ENCODE assay signal across 15 cellular contexts in genomic region chr19:4210166-4210731, GRCh38. TPM values are rescaled to one million over a fixed set of nuclear protein-coding genes. Genes with fewer than 3 reads are reported as not detected.
DNase-seq lines count a peak whose midpoint lies in the region; ATAC-seq, FAIRE-seq and TF ChIP-seq lines count a peak whose summit lies in the region.
"Had no signal": no experiment of that assay in that cellular context is flagged by ENCODE, and none has a peak within 500 bp of the region (broad histone marks: within the 10 kb centered on the region; RNA-seq: fewer than 3 reads in every experiment).

No MANE protein-coding gene starts in this region.

- POLR2A ChIA-PET in WTC11 (lab: Charles Lee): no interaction called here

- peaks cover 0 to 8% (median 0%) of the 10 kb centered on the region in 3 donors for H3K27me3 ChIP-seq in gastrocnemius medialis
- H3K27me3 ChIP-seq: BLaER1 had no signal

- TF ChIP-seq POLR2A in gastrocnemius medialis (IDR thresholded peaks at IDR 0.05): no peak

- H3K9me3 ChIP-seq in gastrocnemius medialis: no peaks in the 10 kb centered on the region
- H3K9me3 ChIP-seq: BLaER1 had no signal

- TF ChIP-seq CTCF in D721Med (IDR thresholded peaks at IDR 0.05; ENCODE audit: insufficient read depth, missing control alignments) (no peak), WTC11 (IDR thresholded peaks at IDR 0.05) (no peak), gastrocnemius medialis (IDR thresholded peaks at IDR 0.05 in 4 of 5, conservative IDR thresholded peaks at IDR 0.05 in 1 of 5) (no peak)

- H3K27me3 Mint-ChIP-seq in WTC11 (ENCODE audit: low read depth): no peaks in the 10 kb centered on the region

- no peak for ATAC-seq in WTC11
- no peak for ATAC-seq in gastrocnemius medialis
- ATAC-seq: GM12878 had no signal

- no peak overlapping the region for H3K4me3 ChIP-seq in gastrocnemius medialis
- H3K4me3 ChIP-seq: BLaER1, GM12878 had no signal

- H3K4me1 ChIP-seq in gastrocnemius medialis: no peaks in the 10 kb centered on the region

- peak; percentile 3 for DNase-seq in D721Med (ENCODE audit: insufficient read length, low spot score)
- no peak for DNase-seq in WTC11 (ENCODE audit: low spot score)
- DNase-seq in NCI-H1092 treated with DMSO at 0.1 percent for 48 hours (lab: John Stamatoyannopoulos, UW): no peak
- DNase-seq in gastrocnemius medialis: no peak
- DNase-seq: 8988T; CD4-positive, alpha-beta memory T cell; DMS79 treated with DMSO at 0.1 percent for 48 hours; H9 had no signal

- H3K4me3 Mint-ChIP-seq in WTC11: no peak overlapping the region
- H3K4me3 Mint-ChIP-seq: CD14-positive monocyte; CD4-positive, alpha-beta memory T cell; H9 had no signal

- CTCF ChIA-PET in WTC11 (lab: Charles Lee): interaction anchor here (2.1 kb wide), 1 partner anchor 70 kb away, joined by 6 read pairs; no protein-coding TSS in a partner anchor

- no peaks in the 10 kb centered on the region for H3K36me3 Mint-ChIP-seq in WTC11
- H3K36me3 Mint-ChIP-seq: CD14-positive monocyte; CD4-positive, alpha-beta memory T cell had no signal

- peaks cover 3% of the 10 kb centered on the region; the same call in 1 of the 2 replicates for H3K4me1 Mint-ChIP-seq in WTC11
- H3K4me1 Mint-ChIP-seq: CD14-positive monocyte had no signal

- in situ Hi-C loops in gastrocnemius medialis (cut with MboI; ENCODE audit: low sequenced_read_pairs in 4 of 4): no loop called here

- FAIRE-seq in D721Med (lab: Jason Lieb, UNC): no peak
- FAIRE-seq: GM12878, GM19239, H1 had no signal

- intact Hi-C loops in gastrocnemius medialis (cut with DNase I; ENCODE audit: low total_unique reads): no loop called here

- H3K27ac ChIP-seq in gastrocnemius medialis: no peak overlapping the region
- H3K27ac ChIP-seq: BLaER1 had no signal

- no peaks in the 10 kb centered on the region for H3K9me3 Mint-ChIP-seq in WTC11
- H3K9me3 Mint-ChIP-seq: H9 had no signal

- no peaks in the 10 kb centered on the region for H3K36me3 ChIP-seq in gastrocnemius medialis
- H3K36me3 ChIP-seq: BLaER1 had no signal

- H3K27ac Mint-ChIP-seq in WTC11: no peak overlapping the region
- H3K27ac Mint-ChIP-seq: CD14-positive monocyte; CD4-positive, alpha-beta memory T cell had no signal

TF ChIP-seq in WTC11, 78 proteins besides CTCF, POLR2A, EP300 and RAD21:
- TF ChIP-seq, protein P1, sequence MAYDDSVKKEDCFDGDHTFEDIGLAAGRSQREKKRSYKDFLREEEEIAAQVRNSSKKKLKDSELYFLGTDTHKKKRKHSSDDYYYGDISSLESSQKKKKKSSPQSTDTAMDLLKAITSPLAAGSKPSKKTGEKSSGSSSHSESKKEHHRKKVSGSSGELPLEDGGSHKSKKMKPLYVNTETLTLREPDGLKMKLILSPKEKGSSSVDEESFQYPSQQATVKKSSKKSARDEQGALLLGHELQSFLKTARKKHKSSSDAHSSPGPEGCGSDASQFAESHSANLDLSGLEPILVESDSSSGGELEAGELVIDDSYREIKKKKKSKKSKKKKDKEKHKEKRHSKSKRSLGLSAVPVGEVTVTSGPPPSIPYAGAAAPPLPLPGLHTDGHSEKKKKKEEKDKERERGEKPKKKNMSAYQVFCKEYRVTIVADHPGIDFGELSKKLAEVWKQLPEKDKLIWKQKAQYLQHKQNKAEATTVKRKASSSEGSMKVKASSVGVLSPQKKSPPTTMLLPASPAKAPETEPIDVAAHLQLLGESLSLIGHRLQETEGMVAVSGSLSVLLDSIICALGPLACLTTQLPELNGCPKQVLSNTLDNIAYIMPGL (CRISPR knock-in tag; IDR thresholded peaks at IDR 0.05): no peak
- TF ChIP-seq CREB1 (CRISPR knock-in tag; IDR thresholded peaks at IDR 0.05) (no peak), GTF2I (CRISPR knock-in tag; conservative IDR thresholded peaks at IDR 0.05) (0 out of 2 replicates have a peak, but pooled peaks have one; percentile 64)

RNA-seq across cellular contexts. Expression of gene EBI3, which starts 19.1 kb away (rescaled TPM):
- total RNA-seq in WTC11 (2021) (0.81 to 1.5 TPM (median 1.1 TPM) in 3 replicates), gastrocnemius medialis (1 to 10 TPM in 1 of 4 donors, under 1 TPM in 2, not detected in 1; 0.38 to 1.7 (median 0.85) TPM)
- total RNA-seq: CD4-positive, alpha-beta memory T cell had no signal

RNA-seq across cellular contexts. Expression of gene ANKRD24, which starts 27.8 kb away (rescaled TPM):
- 11.3 to 15.0 TPM (median 14.8 TPM) in 3 replicates for total RNA-seq in WTC11 (2021)
- 1 to 10 TPM in 1 of 4 donors, under 1 TPM in 3; 0.13 to 3.0 (median 0.45) TPM for total RNA-seq in gastrocnemius medialis

RNA-seq across cellular contexts. Expression of gene SIRT6, which starts 27.9 kb away (rescaled TPM):
- 27.2 to 29.9 TPM (median 28.1 TPM) in 3 replicates for total RNA-seq in WTC11 (2021)
- total RNA-seq in gastrocnemius medialis: 10 to 100 TPM; 11.7 to 25.7 (median 13.7) TPM

RNA-seq across cellular contexts. Expression of gene YJU2, which starts 36.6 kb away (rescaled TPM):
- total RNA-seq in WTC11 (2021): 24.3 to 26.5 TPM (median 25.2 TPM) in 3 replicates
- total RNA-seq in gastrocnemius medialis: 10 to 100 TPM; 13.5 to 37.8 (median 19.9) TPM

RNA-seq across cellular contexts. Expression of gene CREB3L3, which starts 56.8 kb away (rescaled TPM):
- total RNA-seq in WTC11 (2021): 0.09 to 0.46 TPM in 2 of 3 replicates, not detected in the other
- 1 to 10 TPM in 1 of 4 donors, under 1 TPM in 1, not detected in 2; 0.10 to 1.0 TPM for total RNA-seq in gastrocnemius medialis
- total RNA-seq: A673; CD4-positive, alpha-beta memory T cell; G401; GM12878; H1 had no signal
